In genomic region chr3:183265157-183265642, GRCh38 we compare ENCODE assay signal across 10 cellular contexts. TPM values are rescaled to one million over a fixed set of nuclear protein-coding genes. Genes with fewer than 3 reads are reported as not detected.
DNase-seq lines count a peak whose midpoint lies in the region; ATAC-seq and TF ChIP-seq lines count a peak whose summit lies in the region.
"Had no signal": no experiment of that assay in that cellular context is flagged by ENCODE, and none has a peak within 500 bp of the region (broad histone marks: within the 10 kb centered on the region; RNA-seq: fewer than 3 reads in every experiment).

No MANE protein-coding gene starts in this region.

- peak in 1 of 2 donors; percentile 25 for TF ChIP-seq EP300 in tibial nerve (IDR thresholded peaks at IDR 0.05)

- peak overlapping the region; percentile 67 to 89 (median 78) for H3K27ac ChIP-seq in tibial nerve
- H3K27ac ChIP-seq: BLaER1 had no signal

- peaks cover 19 to 20% of the 10 kb centered on the region in 2 donors for H3K36me3 Mint-ChIP-seq in CD14-positive monocyte

- no peak overlapping the region for H3K4me3 Mint-ChIP-seq in CD14-positive monocyte

- H3K9me3 ChIP-seq in tibial nerve, result no peaks in the 10 kb centered on the region
- H3K9me3 ChIP-seq: BLaER1 had no signal

- intact Hi-C loops in CD14-positive monocyte (cut with micrococcal nuclease), result loop anchor here in 1 of 2 donors (5.0 kb wide), 1 partner anchor 78 kb away; no protein-coding TSS in a partner anchor

- H3K9me3 Mint-ChIP-seq in CD14-positive monocyte, result no peaks in the 10 kb centered on the region

- TF ChIP-seq POLR2A in tibial nerve (IDR thresholded peaks at IDR 0.05), result no peak

- TF ChIP-seq CTCF in tibial nerve (IDR thresholded peaks at IDR 0.05) (no peak), CD14-positive monocyte (IDR thresholded peaks at IDR 0.05) (no peak)

- H3K27ac Mint-ChIP-seq in CD14-positive monocyte, result no peak overlapping the region

- peaks cover 0 to 71% (median 30%) of the 10 kb centered on the region in 4 donors for H3K4me1 ChIP-seq in tibial nerve

- peaks cover 0 to 10% (median 0%) of the 10 kb centered on the region in 3 donors for H3K36me3 ChIP-seq in tibial nerve
- H3K36me3 ChIP-seq: BLaER1 had no signal

- no peaks in the 10 kb centered on the region for H3K27me3 Mint-ChIP-seq in CD14-positive monocyte (ENCODE audit: low read depth in 3 of 3)

- H3K27me3 ChIP-seq in tibial nerve, result no peaks in the 10 kb centered on the region
- H3K27me3 ChIP-seq: BLaER1 had no signal

- ATAC-seq in HG03342 (IDR thresholded peaks at IDR 0.05; ENCODE audit: unreplicated experiment), result no peak

- 33 to 52% methylated on average over 15 of the region's 15 CpGs for WGBS in tibial nerve, 2 donors

- DNase-seq in NCI-H2227 (lab: John Stamatoyannopoulos, UW; ENCODE audit: unreplicated experiment) (peak; percentile 16), NCI-H2227 treated with DMSO at 0.1 percent for 48 hours (lab: John Stamatoyannopoulos, UW) (no peak), dermis microvascular lymphatic vessel endothelial cell (ENCODE audit: low read depth in 2 of 2) (peak; percentile 63 to 73), left kidney (ENCODE audit: low read depth, low spot score) (peak; percentile 89), tibial nerve (ENCODE audit: low spot score in 2 of 2) (no peak), CD14-positive monocyte (ENCODE audit: low spot score) (no peak)
- DNase-seq in NK-92 treated with Interleukin-12 subunit alpha and Interleukin-12 subunit beta, amount 100 ng/mL, for 24 hours (lab: John Stamatoyannopoulos, UW), result no peak
- DNase-seq: activated CD4-positive, CD25-positive, alpha-beta regulatory T cell had no signal

- H3K4me1 Mint-ChIP-seq in CD14-positive monocyte, result peaks cover 30% of the 10 kb centered on the region

- H3K4me3 ChIP-seq in tibial nerve, result peak overlapping the region in 3 of 4 donors; percentile 14 to 22 (median 15)
- H3K4me3 ChIP-seq: BLaER1 had no signal

RNA-seq across cellular contexts. Expression of gene B3GNT5, which starts 12.1 kb away (rescaled TPM):
- 25.2 and 36.5 TPM in 2 replicates for total RNA-seq in dermis microvascular lymphatic vessel endothelial cell
- total RNA-seq in tibial nerve, result 10 to 100 TPM in 2 of 4 donors, 1 to 10 TPM in 2; 7.1 to 10.7 (median 9.2) TPM
- polyA plus RNA-seq in CD14-positive monocyte, result 10 to 100 TPM; 14.1 to 17.7 TPM

Comparison
In these comparisons a context has a peak if more than half of its experiments do, and no peak if none do; other contexts are left out.
1. DNase-seq: peak in NCI-H2227 (single experiment), dermis microvascular lymphatic vessel endothelial cell (2 of 2) and left kidney (single experiment); none in NCI-H2227 treated with DMSO at 0.1 percent for 48 hours (single experiment), tibial nerve (0 of 2), CD14-positive monocyte (single experiment) and NK-92 treated with Interleukin-12 subunit alpha and Interleukin-12 subunit beta, amount 100 ng/mL, for 24 hours (single experiment).